In the genomic region with DNA sequence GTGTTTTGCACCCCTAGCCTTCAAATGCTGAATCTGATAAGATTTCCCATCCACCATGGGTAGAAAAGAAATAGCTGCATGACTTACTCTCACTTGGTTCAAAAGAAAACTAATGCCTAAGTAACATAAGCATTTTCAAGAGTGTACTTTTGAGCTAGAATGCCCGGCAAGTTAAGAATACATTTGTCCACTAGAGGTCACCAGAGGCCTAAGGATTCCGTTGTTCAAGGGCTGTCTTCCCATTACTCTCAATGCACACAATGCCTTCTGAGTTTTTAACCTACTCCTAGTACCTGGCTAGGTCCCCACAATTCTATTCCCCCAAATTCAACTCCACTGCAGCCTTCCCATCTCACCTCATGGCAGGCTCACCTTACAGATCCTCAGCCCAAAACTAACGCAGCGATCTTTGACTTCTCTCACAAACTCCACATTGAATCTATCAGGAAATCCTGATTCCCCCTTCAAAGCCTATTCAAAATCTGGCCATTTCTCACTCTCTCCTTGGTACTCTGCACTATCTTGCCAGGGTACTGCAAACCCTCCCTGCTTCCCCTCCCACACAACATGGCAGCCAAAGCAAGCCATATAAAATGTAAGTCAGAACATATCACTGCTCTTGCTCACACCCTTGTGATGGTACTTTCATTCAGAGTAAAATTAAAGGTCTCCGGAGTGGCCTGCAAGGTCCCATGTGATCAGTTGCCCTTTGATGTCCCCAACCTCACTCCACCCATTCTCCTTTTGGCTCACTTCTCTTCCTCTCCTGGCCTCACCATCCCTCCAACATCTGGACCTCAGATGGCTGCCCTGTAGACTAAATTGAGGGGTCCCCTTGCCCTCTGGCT, we compare ENCODE assay signal across 8 cellular contexts.
DNase-seq lines count a peak whose midpoint lies in the region; ATAC-seq lines count a peak whose summit lies in the region.

No MANE protein-coding gene starts in this region.

- peak; percentile 92 for ATAC-seq in GM18870 (IDR thresholded peaks at IDR 0.05; ENCODE audit: unreplicated experiment)
- ATAC-seq in HG03066 (IDR thresholded peaks at IDR 0.05; ENCODE audit: low read depth, unreplicated experiment) = peak; percentile 91

- peaks cover 14% of the 10 kb centered on the region for H3K4me1 Mint-ChIP-seq in T-helper 2 cell treated with Interferon-gamma antibody and Interleukin-4, amounts not matched to agents 5 μg/mL and 100 μg/mL, for 36 hours (ENCODE audit: low read depth)

- no peaks in the 10 kb centered on the region for H3K27me3 Mint-ChIP-seq in T-helper 2 cell treated with Interferon-gamma antibody and Interleukin-4, amounts not matched to agents 5 μg/mL and 100 μg/mL, for 36 hours (ENCODE audit: low read depth)

- no peak overlapping the region for H3K4me3 Mint-ChIP-seq in T-helper 2 cell treated with Interferon-gamma antibody and Interleukin-4, amounts not matched to agents 5 μg/mL and 100 μg/mL, for 36 hours

- H3K36me3 Mint-ChIP-seq in T-helper 2 cell treated with Interferon-gamma antibody and Interleukin-4, amounts not matched to agents 5 μg/mL and 100 μg/mL, for 36 hours (ENCODE audit: low read depth) = peaks cover 39% of the 10 kb centered on the region

- peak; percentile 86 for DNase-seq in Ammon's horn (ENCODE audit: low spot score)
- peak; percentile 82 to 85 for DNase-seq in NCI-H2081 (lab: John Stamatoyannopoulos, UW)
- DNase-seq in T-helper 2 cell treated with Interferon-gamma antibody and Interleukin-4, amounts not matched to agents 5 μg/mL and 100 μg/mL, for 36 hours (ENCODE audit: low spot score) = peak; percentile 48
- peak; percentile 63 for DNase-seq in central memory CD4-positive, alpha-beta T cell
- peak; percentile 59 for DNase-seq in kidney tubule cell (ENCODE audit: low spot score)
- peak in 2 of 3 experiments; percentile 15 to 40 for DNase-seq in stimulated activated CD4-positive, alpha-beta T cell treated with anti-CD3 and anti-CD28 coated beads, TNF-alpha, amount 100 ng/mL, for 4 hours (ENCODE audit: low read depth in 3 of 3)

- no peaks in the 10 kb centered on the region for H3K9me3 Mint-ChIP-seq in T-helper 2 cell treated with Interferon-gamma antibody and Interleukin-4, amounts not matched to agents 5 μg/mL and 100 μg/mL, for 36 hours

- H3K27ac Mint-ChIP-seq in T-helper 2 cell treated with Interferon-gamma antibody and Interleukin-4, amounts not matched to agents 5 μg/mL and 100 μg/mL, for 36 hours = no peak overlapping the region

Comparison
In these comparisons a context has a peak if more than half of its experiments do, and no peak if none do; other contexts are left out.
1. Peak in every context shown above with its lines: DNase-seq and ATAC-seq.
2. DNase-seq: peak in every context shown above with its lines; median percentile 86 in Ammon's horn; 84 in NCI-H2081; 63 in central memory CD4-positive, alpha-beta T cell; 59 in kidney tubule cell; 48 in T-helper 2 cell treated with Interferon-gamma antibody and Interleukin-4, amounts not matched to agents 5 μg/mL and 100 μg/mL, for 36 hours; 28 in stimulated activated CD4-positive, alpha-beta T cell treated with anti-CD3 and anti-CD28 coated beads, TNF-alpha, amount 100 ng/mL, for 4 hours.